31 cellular contexts compared by ENCODE assay signal in genomic region chr15:83943043-83943442, GRCh38.
"Had no signal": no experiment of that assay in that cellular context is flagged by ENCODE, and none has a peak within 500 bp of the region (broad histone marks: within the 10 kb centered on the region; RNA-seq: fewer than 3 reads in every experiment).

No MANE protein-coding gene starts in this region.

- DNase-seq: activated CD4-positive, alpha-beta memory T cell treated with anti-CD3 and anti-CD28 coated beads, Interleukin-2, amount 10 ng/mL, durations not matched to agents 7 days and 5 days; activated CD4-positive, alpha-beta T cell treated with anti-CD3 and anti-CD28 coated beads for 4 hours; activated CD4-positive, alpha-beta T cell treated with anti-CD3 and anti-CD28 coated beads, Interleukin-2, amount 10 ng/mL, durations not matched to agents 7 days and 5 days; activated CD4-positive, alpha-beta T cell treated with anti-CD3 and anti-CD28 coated beads, Interleukin-2, amount 50 U/mL, for 4 hours; activated CD4-positive, CD25-positive, alpha-beta regulatory T cell; activated CD4-positive, CD25-positive, alpha-beta regulatory T cell treated with anti-CD3 and anti-CD28 coated beads, Interleukin-2, amount 50 U/mL, for 72 hours; activated CD8-positive, alpha-beta memory T cell treated with anti-CD3 and anti-CD28 coated beads, Interleukin-2, amount 50 U/mL, for 48 hours; activated gamma-delta T cell; activated naive CD4-positive, alpha-beta T cell; activated naive CD4-positive, alpha-beta T cell treated with anti-CD3 and anti-CD28 coated beads, Interleukin-2, amount 10 ng/mL, durations not matched to agents 7 days and 5 days; activated naive CD8-positive, alpha-beta T cell treated with anti-CD3 and anti-CD28 coated beads, Interleukin-2, amount 10 ng/mL, durations not matched to agents 7 days and 5 days; activated T-cell treated with anti-CD3 and anti-CD28 coated beads for 4 hours; activated T-cell treated with anti-CD3 and anti-CD28 coated beads, Interleukin-2, amount 50 U/mL, for 24 hours; activated T-cell treated with anti-CD3 and anti-CD28 coated beads, Interleukin-2, amount 50 U/mL, for 72 hours; dorsolateral prefrontal cortex; effector memory CD4-positive, alpha-beta T cell; endodermal cell; foreskin fibroblast; gastrocnemius medialis; glutamatergic neuron; heart left ventricle; hypothalamus; T-helper 17 cell had no signal

- H3K4me1 ChIP-seq: ascending aorta, breast epithelium, gastrocnemius medialis, heart left ventricle had no signal

- H3K36me3 ChIP-seq: breast epithelium, gastrocnemius medialis had no signal

- H3K4me1 Mint-ChIP-seq: activated CD4-positive, alpha-beta T cell treated with anti-CD3 and anti-CD28 coated beads, Interleukin-2, amount 10 ng/mL, durations not matched to agents 7 days and 5 days; activated naive CD4-positive, alpha-beta T cell treated with anti-CD3 and anti-CD28 coated beads, Interleukin-2, amount 10 ng/mL, durations not matched to agents 7 days and 5 days; activated naive CD8-positive, alpha-beta T cell treated with anti-CD3 and anti-CD28 coated beads, Interleukin-2, amount 10 ng/mL, durations not matched to agents 7 days and 5 days; brain; central memory CD8-positive, alpha-beta T cell; endodermal cell; T-helper 17 cell had no signal

- H3K27ac Mint-ChIP-seq: activated CD4-positive, alpha-beta memory T cell treated with anti-CD3 and anti-CD28 coated beads, Interleukin-2, amount 10 ng/mL, durations not matched to agents 7 days and 5 days; activated CD4-positive, alpha-beta T cell treated with anti-CD3 and anti-CD28 coated beads, Interleukin-2, amount 10 ng/mL, durations not matched to agents 7 days and 5 days; activated naive CD4-positive, alpha-beta T cell treated with anti-CD3 and anti-CD28 coated beads, Interleukin-2, amount 10 ng/mL, durations not matched to agents 7 days and 5 days; activated naive CD4-positive, alpha-beta T cell treated with anti-CD3 and anti-CD28 coated beads, Interleukin-2, amount 50 U/mL, for 72 hours; activated naive CD8-positive, alpha-beta T cell treated with anti-CD3 and anti-CD28 coated beads, Interleukin-2, amount 10 ng/mL, durations not matched to agents 7 days and 5 days; activated T-cell treated with anti-CD3 and anti-CD28 coated beads, Interleukin-2, amount 50 U/mL, for 24 hours; activated T-cell treated with anti-CD3 and anti-CD28 coated beads, Interleukin-2, amount 50 U/mL, for 72 hours; brain; dendritic cell treated with granulocyte-macrophage colony-stimulating factor and Interleukin-4, amounts not matched to agents 40 ng/mL and 50 ng/mL, for 4 days; endodermal cell; T-helper 17 cell; T-helper 2 cell treated with Interferon-gamma antibody and Interleukin-4, amounts not matched to agents 5 μg/mL and 100 μg/mL, for 36 hours had no signal

- H3K27me3 ChIP-seq: ascending aorta, breast epithelium, dorsolateral prefrontal cortex, gastrocnemius medialis, heart left ventricle had no signal

- H3K27ac ChIP-seq: ascending aorta, breast epithelium, coronary artery, dorsolateral prefrontal cortex, gastrocnemius medialis, heart left ventricle had no signal

- H3K4me3 Mint-ChIP-seq: activated CD4-positive, alpha-beta memory T cell treated with anti-CD3 and anti-CD28 coated beads, Interleukin-2, amount 10 ng/mL, durations not matched to agents 7 days and 5 days; activated CD4-positive, alpha-beta T cell treated with anti-CD3 and anti-CD28 coated beads, Interleukin-2, amount 10 ng/mL, durations not matched to agents 7 days and 5 days; activated naive CD4-positive, alpha-beta T cell treated with anti-CD3 and anti-CD28 coated beads, Interleukin-2, amount 10 ng/mL, durations not matched to agents 7 days and 5 days; activated naive CD8-positive, alpha-beta T cell treated with anti-CD3 and anti-CD28 coated beads, Interleukin-2, amount 10 ng/mL, durations not matched to agents 7 days and 5 days; activated T-cell treated with anti-CD3 and anti-CD28 coated beads, Interleukin-2, amount 50 U/mL, for 24 hours; activated T-cell treated with anti-CD3 and anti-CD28 coated beads, Interleukin-2, amount 50 U/mL, for 72 hours; brain; central memory CD8-positive, alpha-beta T cell; dendritic cell treated with granulocyte-macrophage colony-stimulating factor and Interleukin-4, amounts not matched to agents 40 ng/mL and 50 ng/mL, for 4 days; endodermal cell; T-helper 17 cell; T-helper 2 cell treated with Interferon-gamma antibody and Interleukin-4, amounts not matched to agents 5 μg/mL and 100 μg/mL, for 36 hours had no signal

- H3K4me3 ChIP-seq: ascending aorta, breast epithelium, coronary artery, dorsolateral prefrontal cortex, gastrocnemius medialis, heart left ventricle had no signal

- ATAC-seq: gastrocnemius medialis, heart left ventricle, T-helper 17 cell had no signal

- H3K36me3 Mint-ChIP-seq: activated naive CD4-positive, alpha-beta T cell treated with anti-CD3 and anti-CD28 coated beads, Interleukin-2, amount 10 ng/mL, durations not matched to agents 7 days and 5 days; activated naive CD4-positive, alpha-beta T cell treated with anti-CD3 and anti-CD28 coated beads, Interleukin-2, amount 50 U/mL, for 72 hours; activated naive CD8-positive, alpha-beta T cell treated with anti-CD3 and anti-CD28 coated beads, Interleukin-2, amount 10 ng/mL, durations not matched to agents 7 days and 5 days; brain had no signal

- H3K9me3 Mint-ChIP-seq: activated CD4-positive, alpha-beta memory T cell treated with anti-CD3 and anti-CD28 coated beads, Interleukin-2, amount 10 ng/mL, durations not matched to agents 7 days and 5 days; activated naive CD4-positive, alpha-beta T cell treated with anti-CD3 and anti-CD28 coated beads, Interleukin-2, amount 10 ng/mL, durations not matched to agents 7 days and 5 days; activated naive CD8-positive, alpha-beta T cell treated with anti-CD3 and anti-CD28 coated beads, Interleukin-2, amount 10 ng/mL, durations not matched to agents 7 days and 5 days; activated T-cell treated with anti-CD3 and anti-CD28 coated beads, Interleukin-2, amount 50 U/mL, for 24 hours; central memory CD8-positive, alpha-beta T cell; dendritic cell treated with granulocyte-macrophage colony-stimulating factor and Interleukin-4, amounts not matched to agents 40 ng/mL and 50 ng/mL, for 4 days; endodermal cell; T-helper 2 cell treated with Interferon-gamma antibody and Interleukin-4, amounts not matched to agents 5 μg/mL and 100 μg/mL, for 36 hours had no signal

- H3K9me3 ChIP-seq: ascending aorta, breast epithelium, gastrocnemius medialis, heart left ventricle had no signal

- H3K27me3 Mint-ChIP-seq: activated naive CD4-positive, alpha-beta T cell treated with anti-CD3 and anti-CD28 coated beads, Interleukin-2, amount 10 ng/mL, durations not matched to agents 7 days and 5 days; central memory CD8-positive, alpha-beta T cell; dendritic cell treated with granulocyte-macrophage colony-stimulating factor and Interleukin-4, amounts not matched to agents 40 ng/mL and 50 ng/mL, for 4 days had no signal
